Comparison of ENCODE assay signal across 14 cellular contexts in the genomic region with DNA sequence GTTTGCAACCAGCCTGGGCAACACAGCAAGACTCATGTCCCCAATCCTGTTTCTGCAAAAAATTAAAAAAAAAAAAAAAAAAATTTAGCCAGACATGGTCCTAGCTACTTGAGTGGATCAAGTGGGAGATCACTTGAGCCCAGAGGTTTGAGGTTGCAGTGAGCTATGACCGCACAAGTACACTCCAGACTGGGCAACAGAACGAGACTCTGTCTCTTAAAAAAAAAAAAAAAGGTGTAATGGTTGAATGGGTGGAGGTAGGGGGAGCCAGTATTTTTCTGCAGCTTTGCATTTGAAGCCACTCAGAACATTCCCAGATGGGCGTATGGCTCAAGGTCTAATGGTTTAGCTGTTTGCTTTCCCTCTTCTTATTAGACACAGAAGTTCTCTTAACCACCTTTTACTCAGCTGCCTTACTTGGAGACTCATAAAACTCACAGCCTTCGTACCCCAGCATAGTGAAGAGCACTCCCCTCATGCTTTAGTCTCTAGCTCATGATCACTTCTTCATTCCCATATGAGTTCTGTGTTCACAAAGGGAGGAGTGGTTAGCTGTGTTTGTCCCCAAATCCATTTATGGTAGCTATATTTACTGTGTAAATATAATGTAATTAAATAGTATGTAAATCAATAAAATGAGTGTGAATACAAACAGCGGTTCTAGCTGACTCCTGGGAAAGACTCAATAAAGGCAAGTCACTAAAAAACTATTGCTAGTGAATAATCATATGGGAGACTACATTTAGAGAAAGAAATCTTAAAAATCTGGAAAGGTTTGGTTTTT. TPM values are rescaled to one million over a fixed set of nuclear protein-coding genes. Genes with fewer than 3 reads are reported as not detected.
DNase-seq lines count a peak whose midpoint lies in the region; ATAC-seq and TF ChIP-seq lines count a peak whose summit lies in the region.
"Had no signal": no experiment of that assay in that cellular context is flagged by ENCODE, and none has a peak within 500 bp of the region (broad histone marks: within the 10 kb centered on the region; RNA-seq: fewer than 3 reads in every experiment).

No MANE protein-coding gene starts in this region.

- intact Hi-C loops in thyroid gland (cut with DNase I): no loop called here

- ATAC-seq in GM21390 (IDR thresholded peaks at IDR 0.05; ENCODE audit: unreplicated experiment): no peak
- ATAC-seq in gastroesophageal sphincter: no peak
- no peak for ATAC-seq in HG02798 (IDR thresholded peaks at IDR 0.05; ENCODE audit: poor library complexity, unreplicated experiment)

- peaks cover 96 to 97% of the 10 kb centered on the region in 2 donors for H3K4me1 ChIP-seq in thyroid gland
- peaks cover 19 to 87% (median 35%) of the 10 kb centered on the region in 3 donors for H3K4me1 ChIP-seq in gastroesophageal sphincter

- TF ChIP-seq EP300 in gastroesophageal sphincter (IDR thresholded peaks at IDR 0.05): no peak

- H3K36me3 ChIP-seq in thyroid gland (no peaks in the 10 kb centered on the region), gastroesophageal sphincter (no peaks in the 10 kb centered on the region)

- H3K4me3 ChIP-seq in thyroid gland (replicated peaks in 1 of 3) (no peak overlapping the region), gastroesophageal sphincter (no peak overlapping the region)

- H3K27me3 ChIP-seq in thyroid gland (no peaks in the 10 kb centered on the region), gastroesophageal sphincter (no peaks in the 10 kb centered on the region)
- H3K27me3 ChIP-seq: brain microvascular endothelial cell had no signal

- H3K9me3 ChIP-seq in thyroid gland (no peaks in the 10 kb centered on the region), gastroesophageal sphincter (no peaks in the 10 kb centered on the region)

- TF ChIP-seq CTCF in thyroid gland (IDR thresholded peaks at IDR 0.05) (no peak), gastroesophageal sphincter (IDR thresholded peaks at IDR 0.05) (no peak)

- H3K27ac ChIP-seq in thyroid gland: peak overlapping the region; percentile 69 to 97 (median 69)
- no peak overlapping the region for H3K27ac ChIP-seq in gastroesophageal sphincter
- H3K27ac ChIP-seq: 22Rv1, brain microvascular endothelial cell had no signal

- WGBS in thyroid gland, 2 donors: 26 to 32% methylated on average over 5 of the region's 5 CpGs
- WGBS in gastroesophageal sphincter (ENCODE audit: low coverage in 1 of 2), 2 donors: 81% methylated on average over 5 of the region's 5 CpGs

- peak; percentile 46 for DNase-seq in NCI-H1105 treated with DMSO at 0.1 percent for 48 hours (lab: John Stamatoyannopoulos, UW)
- DNase-seq in NCI-H1105 (lab: John Stamatoyannopoulos, UW): no peak
- peak; percentile 85 for DNase-seq in NCI-H2029 treated with DMSO at 0.1 percent for 48 hours (lab: John Stamatoyannopoulos, UW)
- DNase-seq in SHP77 treated with DMSO at 0.1 percent for 48 hours (lab: John Stamatoyannopoulos, UW): peak; percentile 43
- DNase-seq in thyroid gland: peak; percentile 81 to 83
- DNase-seq: activated CD4-positive, CD25-positive, alpha-beta regulatory T cell; activated naive CD4-positive, alpha-beta T cell treated with anti-CD3 and anti-CD28 coated beads, Interleukin-2, amount 10 ng/mL, durations not matched to agents 7 days and 5 days; brain microvascular endothelial cell; kidney glomerular epithelial cell; NCI-H82 had no signal

- TF ChIP-seq POLR2A in thyroid gland (IDR thresholded peaks at IDR 0.05) (peak in 1 of 2 donors; percentile 51), gastroesophageal sphincter (IDR thresholded peaks at IDR 0.05) (no peak)

RNA-seq across cellular contexts. Expression of a gene that starts 9.0 kb away (rescaled TPM):
- total RNA-seq in thyroid gland (100 to 1,000 TPM; 142 to 272 (median 189) TPM), gastroesophageal sphincter (100 to 1,000 TPM in 1 of 4 donors, 10 to 100 TPM in 3; 78.6 to 116 (median 86.8) TPM)

RNA-seq across cellular contexts. Expression of a gene that starts 54.9 kb away (rescaled TPM):
- total RNA-seq in thyroid gland: 10 to 100 TPM; 18.0 to 37.6 (median 34.7) TPM
- 10 to 100 TPM in 1 of 4 donors, 1 to 10 TPM in 3; 1.6 to 17.5 (median 3.5) TPM for total RNA-seq in gastroesophageal sphincter

Comparison
In these comparisons a context has a peak if more than half of its experiments do, and no peak if none do; other contexts are left out.
1. H3K27ac ChIP-seq: peak in thyroid gland (3 of 3); none in gastroesophageal sphincter (0 of 4).